ENCODE assay signal across 1 cellular context in genomic region chr12:103965590-103966407, GRCh38.
A peak's percentile ranks its signal among the peaks of the same experiment; 100 is the strongest.
TF ChIP-seq lines count a peak whose summit lies in the region.

Gene TDG, plus strand, starts transcription at chr12:103965872. Its CDS starts 166 bp downstream, at chr12:103966038.

TF ChIP-seq in HepG2, 621 proteins besides CTCF, POLR2A, EP300 and RAD21 (continued from another document):
- TF ChIP-seq, protein P1, sequence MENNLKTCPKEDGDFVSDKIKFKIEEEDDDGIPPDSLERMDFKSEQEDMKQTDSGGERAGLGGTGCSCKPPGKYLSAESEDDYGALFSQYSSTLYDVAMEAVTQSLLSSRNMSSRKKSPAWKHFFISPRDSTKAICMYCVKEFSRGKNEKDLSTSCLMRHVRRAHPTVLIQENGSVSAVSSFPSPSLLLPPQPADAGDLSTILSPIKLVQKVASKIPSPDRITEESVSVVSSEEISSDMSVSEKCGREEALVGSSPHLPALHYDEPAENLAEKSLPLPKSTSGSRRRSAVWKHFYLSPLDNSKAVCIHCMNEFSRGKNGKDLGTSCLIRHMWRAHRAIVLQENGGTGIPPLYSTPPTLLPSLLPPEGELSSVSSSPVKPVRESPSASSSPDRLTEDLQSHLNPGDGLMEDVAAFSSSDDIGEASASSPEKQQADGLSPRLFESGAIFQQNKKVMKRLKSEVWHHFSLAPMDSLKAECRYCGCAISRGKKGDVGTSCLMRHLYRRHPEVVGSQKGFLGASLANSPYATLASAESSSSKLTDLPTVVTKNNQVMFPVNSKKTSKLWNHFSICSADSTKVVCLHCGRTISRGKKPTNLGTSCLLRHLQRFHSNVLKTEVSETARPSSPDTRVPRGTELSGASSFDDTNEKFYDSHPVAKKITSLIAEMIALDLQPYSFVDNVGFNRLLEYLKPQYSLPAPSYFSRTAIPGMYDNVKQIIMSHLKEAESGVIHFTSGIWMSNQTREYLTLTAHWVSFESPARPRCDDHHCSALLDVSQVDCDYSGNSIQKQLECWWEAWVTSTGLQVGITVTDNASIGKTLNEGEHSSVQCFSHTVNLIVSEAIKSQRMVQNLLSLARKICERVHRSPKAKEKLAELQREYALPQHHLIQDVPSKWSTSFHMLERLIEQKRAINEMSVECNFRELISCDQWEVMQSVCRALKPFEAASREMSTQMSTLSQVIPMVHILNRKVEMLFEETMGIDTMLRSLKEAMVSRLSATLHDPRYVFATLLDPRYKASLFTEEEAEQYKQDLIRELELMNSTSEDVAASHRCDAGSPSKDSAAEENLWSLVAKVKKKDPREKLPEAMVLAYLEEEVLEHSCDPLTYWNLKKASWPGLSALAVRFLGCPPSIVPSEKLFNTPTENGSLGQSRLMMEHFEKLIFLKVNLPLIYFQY (CRISPR knock-in tag; IDR thresholded peaks at IDR 0.05; ENCODE audit: borderline replicate concordance): no peak
- TF ChIP-seq HOXA9 (CRISPR knock-in tag; IDR thresholded peaks at IDR 0.05; ENCODE audit: borderline replicate concordance): 0 out of 2 replicates have a peak, but pooled peaks have one; percentile 68
- no peak; the same call in 1 of the 2 replicates for TF ChIP-seq RFX3 (CRISPR knock-in tag; IDR thresholded peaks at IDR 0.05)
- TF ChIP-seq MEIS2 (CRISPR knock-in tag; IDR thresholded peaks at IDR 0.05): peak; percentile 71; the same call in 1 of the 2 replicates
- TF ChIP-seq HNF1B (CRISPR knock-in tag; IDR thresholded peaks at IDR 0.05): peak; percentile 85
- TF ChIP-seq SIN3A (IDR thresholded peaks at IDR 0.05; ENCODE audit: borderline replicate concordance, low read depth, low read length): peak; percentile 83; the same call in 1 of the 2 replicates
- TF ChIP-seq ZNF558 (CRISPR knock-in tag; IDR thresholded peaks at IDR 0.05; ENCODE audit: borderline replicate concordance): peak; percentile 63; the same call in 1 of the 2 replicates
- TF ChIP-seq, protein P2, sequence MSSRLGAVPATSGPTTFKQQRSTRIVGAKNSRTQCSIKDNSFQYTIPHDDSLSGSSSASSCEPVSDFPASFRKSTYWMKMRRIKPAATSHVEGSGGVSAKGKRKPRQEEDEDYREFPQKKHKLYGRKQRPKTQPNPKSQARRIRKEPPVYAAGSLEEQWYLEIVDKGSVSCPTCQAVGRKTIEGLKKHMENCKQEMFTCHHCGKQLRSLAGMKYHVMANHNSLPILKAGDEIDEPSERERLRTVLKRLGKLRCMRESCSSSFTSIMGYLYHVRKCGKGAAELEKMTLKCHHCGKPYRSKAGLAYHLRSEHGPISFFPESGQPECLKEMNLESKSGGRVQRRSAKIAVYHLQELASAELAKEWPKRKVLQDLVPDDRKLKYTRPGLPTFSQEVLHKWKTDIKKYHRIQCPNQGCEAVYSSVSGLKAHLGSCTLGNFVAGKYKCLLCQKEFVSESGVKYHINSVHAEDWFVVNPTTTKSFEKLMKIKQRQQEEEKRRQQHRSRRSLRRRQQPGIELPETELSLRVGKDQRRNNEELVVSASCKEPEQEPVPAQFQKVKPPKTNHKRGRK (CRISPR knock-in tag; IDR thresholded peaks at IDR 0.05): no peak
- TF ChIP-seq ZNF891 (CRISPR knock-in tag; IDR thresholded peaks at IDR 0.05): no peak; the same call in 1 of the 2 replicates
- TF ChIP-seq, protein P3, sequence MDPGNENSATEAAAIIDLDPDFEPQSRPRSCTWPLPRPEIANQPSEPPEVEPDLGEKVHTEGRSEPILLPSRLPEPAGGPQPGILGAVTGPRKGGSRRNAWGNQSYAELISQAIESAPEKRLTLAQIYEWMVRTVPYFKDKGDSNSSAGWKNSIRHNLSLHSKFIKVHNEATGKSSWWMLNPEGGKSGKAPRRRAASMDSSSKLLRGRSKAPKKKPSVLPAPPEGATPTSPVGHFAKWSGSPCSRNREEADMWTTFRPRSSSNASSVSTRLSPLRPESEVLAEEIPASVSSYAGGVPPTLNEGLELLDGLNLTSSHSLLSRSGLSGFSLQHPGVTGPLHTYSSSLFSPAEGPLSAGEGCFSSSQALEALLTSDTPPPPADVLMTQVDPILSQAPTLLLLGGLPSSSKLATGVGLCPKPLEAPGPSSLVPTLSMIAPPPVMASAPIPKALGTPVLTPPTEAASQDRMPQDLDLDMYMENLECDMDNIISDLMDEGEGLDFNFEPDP (CRISPR knock-in tag; conservative IDR thresholded peaks at IDR 0.05): no peak
- no peak for TF ChIP-seq ARNTL (CRISPR knock-in tag; IDR thresholded peaks at IDR 0.05)
- peak; percentile 91 for TF ChIP-seq TFE3 (CRISPR knock-in tag; IDR thresholded peaks at IDR 0.05)
- peak; percentile 96 for TF ChIP-seq DMAP1 (CRISPR knock-in tag; IDR thresholded peaks at IDR 0.05)
- TF ChIP-seq, protein P4, sequence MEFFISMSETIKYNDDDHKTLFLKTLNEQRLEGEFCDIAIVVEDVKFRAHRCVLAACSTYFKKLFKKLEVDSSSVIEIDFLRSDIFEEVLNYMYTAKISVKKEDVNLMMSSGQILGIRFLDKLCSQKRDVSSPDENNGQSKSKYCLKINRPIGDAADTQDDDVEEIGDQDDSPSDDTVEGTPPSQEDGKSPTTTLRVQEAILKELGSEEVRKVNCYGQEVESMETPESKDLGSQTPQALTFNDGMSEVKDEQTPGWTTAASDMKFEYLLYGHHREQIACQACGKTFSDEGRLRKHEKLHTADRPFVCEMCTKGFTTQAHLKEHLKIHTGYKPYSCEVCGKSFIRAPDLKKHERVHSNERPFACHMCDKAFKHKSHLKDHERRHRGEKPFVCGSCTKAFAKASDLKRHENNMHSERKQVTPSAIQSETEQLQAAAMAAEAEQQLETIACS (CRISPR knock-in tag; IDR thresholded peaks at IDR 0.05): peak; percentile 92
- TF ChIP-seq SPEN (CRISPR knock-in tag; IDR thresholded peaks at IDR 0.05; ENCODE audit: low read depth): peak; percentile 97
- peak; percentile 46; the same call in 1 of the 2 replicates for TF ChIP-seq ZMAT3 (CRISPR knock-in tag; conservative IDR thresholded peaks at IDR 0.05)
- TF ChIP-seq MZF1 (CRISPR knock-in tag; IDR thresholded peaks at IDR 0.05; ENCODE audit: borderline replicate concordance): no peak
- TF ChIP-seq ZNF329 (CRISPR knock-in tag; IDR thresholded peaks at IDR 0.05; ENCODE audit: low read depth): 0 out of 2 replicates have a peak, but pooled peaks have one; percentile 19
- TF ChIP-seq ZNF24 (IDR thresholded peaks at IDR 0.05): no peak
- 0 out of 2 replicates have a peak, but pooled peaks have one; percentile 69 for TF ChIP-seq TOPORS (CRISPR knock-in tag; IDR thresholded peaks at IDR 0.05)
- TF ChIP-seq CENPX (CRISPR knock-in tag; IDR thresholded peaks at IDR 0.05): no peak
- peak; percentile 78 for TF ChIP-seq RBM22 (optimal IDR thresholded peaks at IDR 0.05; ENCODE audit: low read length)
- no peak for TF ChIP-seq SOX6 (IDR thresholded peaks at IDR 0.05)
- TF ChIP-seq SOX6 (CRISPR knock-in tag; IDR thresholded peaks at IDR 0.05): peak; percentile 72
- TF ChIP-seq DNMT1 (CRISPR knock-in tag; IDR thresholded peaks at IDR 0.05): no peak
- no peak for TF ChIP-seq ZIK1 (CRISPR knock-in tag; IDR thresholded peaks at IDR 0.05; ENCODE audit: borderline replicate concordance, low read depth)
- TF ChIP-seq FOXK2 (IDR thresholded peaks at IDR 0.05): no peak
- TF ChIP-seq LCORL (IDR thresholded peaks at IDR 0.05): peak; percentile 52; the same call in 1 of the 2 replicates
- TF ChIP-seq LCORL (CRISPR knock-in tag; IDR thresholded peaks at IDR 0.05): peak; percentile 59
- TF ChIP-seq, protein P5, sequence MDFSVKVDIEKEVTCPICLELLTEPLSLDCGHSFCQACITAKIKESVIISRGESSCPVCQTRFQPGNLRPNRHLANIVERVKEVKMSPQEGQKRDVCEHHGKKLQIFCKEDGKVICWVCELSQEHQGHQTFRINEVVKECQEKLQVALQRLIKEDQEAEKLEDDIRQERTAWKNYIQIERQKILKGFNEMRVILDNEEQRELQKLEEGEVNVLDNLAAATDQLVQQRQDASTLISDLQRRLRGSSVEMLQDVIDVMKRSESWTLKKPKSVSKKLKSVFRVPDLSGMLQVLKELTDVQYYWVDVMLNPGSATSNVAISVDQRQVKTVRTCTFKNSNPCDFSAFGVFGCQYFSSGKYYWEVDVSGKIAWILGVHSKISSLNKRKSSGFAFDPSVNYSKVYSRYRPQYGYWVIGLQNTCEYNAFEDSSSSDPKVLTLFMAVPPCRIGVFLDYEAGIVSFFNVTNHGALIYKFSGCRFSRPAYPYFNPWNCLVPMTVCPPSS (IDR thresholded peaks at IDR 0.05): no peak
- no peak for TF ChIP-seq STAT5B (CRISPR knock-in tag; IDR thresholded peaks at IDR 0.05)
- peak; percentile 86 for TF ChIP-seq ELF3 (CRISPR knock-in tag; IDR thresholded peaks at IDR 0.05)
- TF ChIP-seq SNAI1 (CRISPR knock-in tag; IDR thresholded peaks at IDR 0.05; ENCODE audit: borderline replicate concordance): 0 out of 2 replicates have a peak, but pooled peaks have one; percentile 80
